Comparison of ENCODE assay signal across 9 cellular contexts in genomic region chr2:54666741-54667639, GRCh38. TPM values are rescaled to one million over a fixed set of nuclear protein-coding genes. Genes with fewer than 3 reads are reported as not detected.
DNase-seq lines count a peak whose midpoint lies in the region; TF ChIP-seq lines count a peak whose summit lies in the region.
"Had no signal": no experiment of that assay in that cellular context is flagged by ENCODE, and none has a peak within 500 bp of the region (broad histone marks: within the 10 kb centered on the region; RNA-seq: fewer than 3 reads in every experiment).

No MANE protein-coding gene starts in this region.

- TF ChIP-seq CTCF in VCaP (conservative IDR thresholded peaks at IDR 0.05), result no peak

- peak overlapping the region; percentile 4; the same call in 1 of the 2 replicates for H3K27ac ChIP-seq in VCaP

- peak; percentile 89 for DNase-seq in Ammon's horn (ENCODE audit: low spot score)
- DNase-seq in foreskin melanocyte, result peak; percentile 52
- peak; percentile 55 for DNase-seq in occipital lobe (lab: John Stamatoyannopoulos, UW)
- DNase-seq in GM19240 (ENCODE audit: insufficient read length, low spot score), result no peak
- no peak for DNase-seq in activated gamma-delta T cell treated with Interleukin-2 at 50 U/mL for 16 hours
- no peak for DNase-seq in stimulated activated naive CD4-positive, alpha-beta T cell treated with Interleukin-2 at 50 U/mL for 16 hours (lab: John Stamatoyannopoulos, UW)
- DNase-seq in NCI-H1417 (lab: John Stamatoyannopoulos, UW), result no peak
- DNase-seq: central memory CD4-positive, alpha-beta T cell had no signal

RNA-seq across cellular contexts. Expression of gene EML6, which starts 56.5 kb away (rescaled TPM):
- total RNA-seq in occipital lobe, result 12.9 TPM

Comparison
In these comparisons a context has a peak if more than half of its experiments do, and no peak if none do; other contexts are left out.
1. DNase-seq: peak in Ammon's horn (single experiment), foreskin melanocyte (single experiment) and occipital lobe (single experiment); none in GM19240 (single experiment), activated gamma-delta T cell treated with Interleukin-2 at 50 U/mL for 16 hours (single experiment), stimulated activated naive CD4-positive, alpha-beta T cell treated with Interleukin-2 at 50 U/mL for 16 hours (single experiment) and NCI-H1417 (0 of 3).